Comparison of ENCODE assay signal across 1 cellular context in the genomic region with DNA sequence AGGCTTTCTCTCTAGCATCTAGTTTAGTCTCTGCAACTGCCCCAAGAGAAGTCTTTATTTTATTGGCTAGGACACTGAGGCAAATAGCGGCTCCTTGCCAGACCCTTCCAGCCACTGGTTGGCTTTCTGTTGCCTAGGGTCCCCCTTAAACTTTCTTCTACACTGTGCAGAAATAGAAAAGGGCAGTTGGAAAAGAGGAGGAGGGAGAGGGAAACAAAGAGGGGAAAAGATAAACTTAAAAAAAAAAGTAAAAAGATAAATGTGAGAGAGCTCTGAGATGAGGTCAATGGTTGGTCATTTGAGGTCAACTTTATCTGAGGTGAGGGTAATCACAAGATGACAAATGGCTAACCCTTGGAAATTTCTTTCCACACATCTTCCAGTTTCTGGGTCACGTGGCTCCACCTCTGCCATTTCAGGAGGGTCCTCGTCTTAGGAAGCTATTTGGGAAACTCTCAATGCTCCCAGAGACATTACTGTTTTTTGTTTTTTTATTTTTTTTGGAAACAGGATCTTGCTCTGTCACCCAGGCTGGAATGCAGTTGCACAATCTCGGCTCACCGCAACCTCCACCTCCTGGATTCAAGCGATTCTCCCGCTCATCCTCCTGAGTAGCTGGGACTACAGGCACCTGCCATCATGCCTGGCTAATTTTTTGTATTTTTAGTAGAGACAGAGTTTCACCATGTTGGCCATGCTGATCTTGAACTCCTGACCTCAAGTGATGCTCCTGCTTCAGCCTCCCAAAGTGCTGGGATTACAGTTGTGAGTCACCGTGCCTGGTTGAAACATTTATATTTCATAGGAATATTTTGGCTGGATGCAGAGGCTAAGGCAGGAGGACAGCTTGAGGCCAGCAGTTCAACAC.
TF ChIP-seq lines count a peak whose summit lies in the region.

No MANE protein-coding gene starts in this region.

TF ChIP-seq in HepG2, 621 proteins besides CTCF, POLR2A, EP300 and RAD21 (continued from another document):
- 0 out of 2 replicates have a peak, but pooled peaks have one; percentile 18 for TF ChIP-seq ZNF609 (CRISPR knock-in tag; IDR thresholded peaks at IDR 0.05; ENCODE audit: borderline replicate concordance)
- TF ChIP-seq, protein P1, sequence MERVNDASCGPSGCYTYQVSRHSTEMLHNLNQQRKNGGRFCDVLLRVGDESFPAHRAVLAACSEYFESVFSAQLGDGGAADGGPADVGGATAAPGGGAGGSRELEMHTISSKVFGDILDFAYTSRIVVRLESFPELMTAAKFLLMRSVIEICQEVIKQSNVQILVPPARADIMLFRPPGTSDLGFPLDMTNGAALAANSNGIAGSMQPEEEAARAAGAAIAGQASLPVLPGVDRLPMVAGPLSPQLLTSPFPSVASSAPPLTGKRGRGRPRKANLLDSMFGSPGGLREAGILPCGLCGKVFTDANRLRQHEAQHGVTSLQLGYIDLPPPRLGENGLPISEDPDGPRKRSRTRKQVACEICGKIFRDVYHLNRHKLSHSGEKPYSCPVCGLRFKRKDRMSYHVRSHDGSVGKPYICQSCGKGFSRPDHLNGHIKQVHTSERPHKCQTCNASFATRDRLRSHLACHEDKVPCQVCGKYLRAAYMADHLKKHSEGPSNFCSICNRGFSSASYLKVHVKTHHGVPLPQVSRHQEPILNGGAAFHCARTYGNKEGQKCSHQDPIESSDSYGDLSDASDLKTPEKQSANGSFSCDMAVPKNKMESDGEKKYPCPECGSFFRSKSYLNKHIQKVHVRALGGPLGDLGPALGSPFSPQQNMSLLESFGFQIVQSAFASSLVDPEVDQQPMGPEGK (CRISPR knock-in tag; IDR thresholded peaks at IDR 0.05) = no peak; the same call in 1 of the 2 replicates
- TF ChIP-seq ZNF224 (CRISPR knock-in tag; IDR thresholded peaks at IDR 0.05) = no peak
- no peak for TF ChIP-seq ZNF883 (CRISPR knock-in tag; IDR thresholded peaks at IDR 0.05; ENCODE audit: not compliant biosample characterization)
- TF ChIP-seq CBX1 (IDR thresholded peaks at IDR 0.05; ENCODE audit: low read depth) = no peak
- TF ChIP-seq, protein P2, sequence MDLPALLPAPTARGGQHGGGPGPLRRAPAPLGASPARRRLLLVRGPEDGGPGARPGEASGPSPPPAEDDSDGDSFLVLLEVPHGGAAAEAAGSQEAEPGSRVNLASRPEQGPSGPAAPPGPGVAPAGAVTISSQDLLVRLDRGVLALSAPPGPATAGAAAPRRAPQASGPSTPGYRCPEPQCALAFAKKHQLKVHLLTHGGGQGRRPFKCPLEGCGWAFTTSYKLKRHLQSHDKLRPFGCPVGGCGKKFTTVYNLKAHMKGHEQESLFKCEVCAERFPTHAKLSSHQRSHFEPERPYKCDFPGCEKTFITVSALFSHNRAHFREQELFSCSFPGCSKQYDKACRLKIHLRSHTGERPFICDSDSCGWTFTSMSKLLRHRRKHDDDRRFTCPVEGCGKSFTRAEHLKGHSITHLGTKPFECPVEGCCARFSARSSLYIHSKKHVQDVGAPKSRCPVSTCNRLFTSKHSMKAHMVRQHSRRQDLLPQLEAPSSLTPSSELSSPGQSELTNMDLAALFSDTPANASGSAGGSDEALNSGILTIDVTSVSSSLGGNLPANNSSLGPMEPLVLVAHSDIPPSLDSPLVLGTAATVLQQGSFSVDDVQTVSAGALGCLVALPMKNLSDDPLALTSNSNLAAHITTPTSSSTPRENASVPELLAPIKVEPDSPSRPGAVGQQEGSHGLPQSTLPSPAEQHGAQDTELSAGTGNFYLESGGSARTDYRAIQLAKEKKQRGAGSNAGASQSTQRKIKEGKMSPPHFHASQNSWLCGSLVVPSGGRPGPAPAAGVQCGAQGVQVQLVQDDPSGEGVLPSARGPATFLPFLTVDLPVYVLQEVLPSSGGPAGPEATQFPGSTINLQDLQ (CRISPR knock-in tag; IDR thresholded peaks at IDR 0.05) = no peak
- TF ChIP-seq, protein P3, sequence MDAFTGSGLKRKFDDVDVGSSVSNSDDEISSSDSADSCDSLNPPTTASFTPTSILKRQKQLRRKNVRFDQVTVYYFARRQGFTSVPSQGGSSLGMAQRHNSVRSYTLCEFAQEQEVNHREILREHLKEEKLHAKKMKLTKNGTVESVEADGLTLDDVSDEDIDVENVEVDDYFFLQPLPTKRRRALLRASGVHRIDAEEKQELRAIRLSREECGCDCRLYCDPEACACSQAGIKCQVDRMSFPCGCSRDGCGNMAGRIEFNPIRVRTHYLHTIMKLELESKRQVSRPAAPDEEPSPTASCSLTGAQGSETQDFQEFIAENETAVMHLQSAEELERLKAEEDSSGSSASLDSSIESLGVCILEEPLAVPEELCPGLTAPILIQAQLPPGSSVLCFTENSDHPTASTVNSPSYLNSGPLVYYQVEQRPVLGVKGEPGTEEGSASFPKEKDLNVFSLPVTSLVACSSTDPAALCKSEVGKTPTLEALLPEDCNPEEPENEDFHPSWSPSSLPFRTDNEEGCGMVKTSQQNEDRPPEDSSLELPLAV (CRISPR knock-in tag; conservative IDR thresholded peaks at IDR 0.05; ENCODE audit: low read depth) = no peak
- TF ChIP-seq CREB3 (CRISPR knock-in tag; IDR thresholded peaks at IDR 0.05) = no peak
